ENCODE assay signal across 8 cellular contexts in the genomic region with DNA sequence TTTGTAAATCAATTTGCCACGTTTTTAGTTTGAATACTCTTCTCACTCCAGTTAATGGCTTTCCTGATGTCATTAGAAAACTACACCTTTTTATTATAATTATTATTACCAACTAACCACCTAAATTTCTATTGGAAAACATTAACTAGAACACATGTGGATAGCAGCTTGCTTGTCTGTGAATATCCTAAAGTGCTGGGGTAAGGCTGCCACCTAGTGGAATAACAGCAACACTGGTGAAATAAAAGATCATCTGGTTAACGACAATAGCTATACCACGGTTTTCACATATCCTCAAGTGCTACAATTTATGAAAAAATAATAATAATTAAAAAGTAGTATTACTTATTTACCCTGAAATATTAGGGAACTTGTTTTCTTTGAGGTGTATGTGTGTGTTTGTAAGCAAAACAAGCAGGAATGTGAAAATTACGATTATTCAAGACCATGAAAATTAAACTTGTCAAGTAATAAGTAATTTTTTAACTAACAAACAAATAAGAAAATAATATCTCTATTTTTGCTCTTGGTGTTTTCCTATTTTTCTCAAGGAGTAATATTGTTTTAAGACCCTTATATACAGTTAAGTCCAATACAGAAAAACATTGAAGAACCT.
A peak's percentile ranks its signal among the peaks of the same experiment; 100 is the strongest.
DNase-seq lines count a peak whose midpoint lies in the region; ATAC-seq, FAIRE-seq and TF ChIP-seq lines count a peak whose summit lies in the region.

No MANE protein-coding gene starts in this region.

- intact Hi-C loops in pancreas (cut with DNase I) = loop anchor here in 1 of 3 donors (10.0 kb wide), 1 partner anchor 375 kb away; no protein-coding TSS in a partner anchor

- H3K4me3 ChIP-seq in pancreas = no peak overlapping the region

- 6 to 7% methylated on average over 4 of the region's 4 CpGs for WGBS in pancreas, 2 donors

- peak; percentile 96 for FAIRE-seq in pancreas (lab: Jason Lieb, UNC)

- no peaks in the 10 kb centered on the region for H3K9me3 ChIP-seq in pancreas

- H3K27ac ChIP-seq in VCaP = no peak overlapping the region
- no peak overlapping the region for H3K27ac ChIP-seq in pancreas

- H3K36me3 ChIP-seq in pancreas = no peaks in the 10 kb centered on the region

- TF ChIP-seq CTCF in VCaP (conservative IDR thresholded peaks at IDR 0.05) (peak; percentile 97), pancreas (IDR thresholded peaks at IDR 0.05) (peak; percentile 34 to 75 (median 64))

- H3K4me1 ChIP-seq in pancreas = no peaks in the 10 kb centered on the region

- DNase-seq in DMS 273 (lab: John Stamatoyannopoulos, UW; ENCODE audit: unreplicated experiment) = peak; percentile 68
- peak; percentile 40 for DNase-seq in NCI-H2029 (lab: John Stamatoyannopoulos, UW)
- peak; percentile 35 for DNase-seq in foreskin melanocyte
- peak in 4 of 6 donors; percentile 12 to 61 (median 44) for DNase-seq in pancreas
- DNase-seq in GOT3 (lab: John Stamatoyannopoulos, UW) = no peak

- ATAC-seq in GM19043 (IDR thresholded peaks at IDR 0.05; ENCODE audit: low read depth, unreplicated experiment) = peak; percentile 92
- peak; percentile 95 for ATAC-seq in HG03103 (IDR thresholded peaks at IDR 0.05; ENCODE audit: low read depth, unreplicated experiment)
- ATAC-seq in pancreas = peak; percentile 67 to 93 (median 90)

- H3K27me3 ChIP-seq in pancreas = peaks cover 0 to 10% (median 4%) of the 10 kb centered on the region in 4 donors
